In genomic region chr15:82021992-82022391, GRCh38 we compare ENCODE assay signal across 9 cellular contexts. TPM values are rescaled to one million over a fixed set of nuclear protein-coding genes. Genes with fewer than 3 reads are reported as not detected.
DNase-seq lines count a peak whose midpoint lies in the region; ATAC-seq and TF ChIP-seq lines count a peak whose summit lies in the region.
"Had no signal": no experiment of that assay in that cellular context is flagged by ENCODE, and none has a peak within 500 bp of the region (broad histone marks: within the 10 kb centered on the region; RNA-seq: fewer than 3 reads in every experiment).

No MANE protein-coding gene starts in this region.

- no peaks in the 10 kb centered on the region for H3K36me3 ChIP-seq in left ventricle myocardium inferior

- peak; percentile 50 for DNase-seq in Caki2 (ENCODE audit: low read depth)
- peak; percentile 44 for DNase-seq in NCI-H1417 treated with DMSO at 0.1 percent for 48 hours (lab: John Stamatoyannopoulos, UW)
- peak; percentile 79 for DNase-seq in RPMI8226
- no peak for DNase-seq in left ventricle myocardium inferior
- no peak for DNase-seq in mesenteric fat pad (ENCODE audit: low spot score)
- no peak for DNase-seq in AG08396 (ENCODE audit: low spot score)
- DNase-seq: CD4-positive, alpha-beta T cell had no signal

- peaks cover 4% of the 10 kb centered on the region for H3K4me1 ChIP-seq in left ventricle myocardium inferior

- ATAC-seq in HG03521 (IDR thresholded peaks at IDR 0.05; ENCODE audit: unreplicated experiment), result no peak
- ATAC-seq in GM21360 (IDR thresholded peaks at IDR 0.05; ENCODE audit: unreplicated experiment), result no peak

- peak overlapping the region; percentile 3 for H3K27ac ChIP-seq in left ventricle myocardium inferior (replicated peaks)

- in situ Hi-C loops in Caki2 (cut with HindIII; ENCODE audit: low pct_unique_long_range_greater_than_20kb, low sequenced_read_pairs), result no loop called here

- H3K27me3 ChIP-seq in left ventricle myocardium inferior (ENCODE audit: low read depth), result peaks cover 4% of the 10 kb centered on the region

- no peak for TF ChIP-seq CTCF in left ventricle myocardium inferior (IDR thresholded peaks at IDR 0.05; ENCODE audit: borderline replicate concordance)

- no peak overlapping the region for H3K4me3 ChIP-seq in left ventricle myocardium inferior

- H3K9me3 ChIP-seq in left ventricle myocardium inferior (replicated peaks), result no peaks in the 10 kb centered on the region

- intact Hi-C loops in left ventricle myocardium inferior (cut with micrococcal nuclease), result no loop called here

RNA-seq across cellular contexts. Expression of gene MEX3B, which starts 23.8 kb away (rescaled TPM):
- total RNA-seq in Caki2 (2014; rRNA removed; shearing (Covaris generic); ENCODE audit: low replicate concordance), result 5.5 and 7.4 TPM in 2 replicates
- 2.5 TPM for total RNA-seq in left ventricle myocardium inferior
- total RNA-seq in mesenteric fat pad, result 1.0 TPM

Comparison
In these comparisons a context has a peak if more than half of its experiments do, and no peak if none do; other contexts are left out.
1. DNase-seq: peak in Caki2 (single experiment), NCI-H1417 treated with DMSO at 0.1 percent for 48 hours (single experiment) and RPMI8226 (single experiment); none in left ventricle myocardium inferior (single experiment), mesenteric fat pad (single experiment) and AG08396 (single experiment).